8 cellular contexts compared by ENCODE assay signal in the genomic region with DNA sequence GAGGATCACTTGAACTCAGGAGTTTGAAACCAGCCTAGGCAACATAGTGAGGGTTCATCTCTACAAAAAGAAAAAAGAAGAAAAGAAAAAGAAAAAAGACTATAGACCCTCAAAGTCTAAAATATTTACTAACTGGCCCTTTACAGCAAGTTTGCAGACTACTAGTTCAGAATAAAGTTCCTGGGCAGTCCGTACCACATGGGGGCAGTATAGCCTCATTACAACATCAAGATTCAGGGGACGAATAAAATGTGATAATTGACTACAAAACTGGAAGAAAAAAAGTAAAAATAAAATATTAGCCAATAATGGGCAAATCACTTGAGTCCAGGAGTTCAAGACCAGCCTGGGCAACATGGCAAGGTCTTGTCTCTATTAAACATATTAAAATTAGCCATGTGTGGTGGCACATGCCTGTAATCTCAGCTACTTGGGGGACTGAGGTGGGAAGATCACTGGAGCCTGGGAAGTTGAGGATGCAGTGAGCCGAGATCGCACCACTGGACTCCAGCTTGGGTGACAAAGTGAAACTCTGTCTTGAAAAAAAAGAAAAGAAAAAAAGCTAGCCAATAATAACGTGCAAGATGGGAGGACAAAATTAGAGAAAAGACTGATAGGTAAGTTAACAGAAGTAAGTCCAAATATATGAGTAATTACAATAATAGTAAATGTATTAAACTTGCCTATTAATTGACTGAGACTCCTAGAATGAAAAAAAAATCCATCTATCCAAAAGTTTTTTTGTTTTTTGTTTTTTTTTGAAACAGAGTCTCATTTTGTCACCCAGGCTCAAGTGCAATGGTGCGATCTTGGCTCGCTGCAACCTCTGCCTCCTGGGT.
DNase-seq lines count a peak whose midpoint lies in the region; ATAC-seq, FAIRE-seq and TF ChIP-seq lines count a peak whose summit lies in the region.

No MANE protein-coding gene starts in this region.

- H3K4me2 ChIP-seq in GM23248 (ENCODE audit: unreplicated experiment) (no peak overlapping the region), keratinocyte (ENCODE audit: control insufficient read depth, extremely low read depth, insufficient read depth, low read depth, low read length) (no peak overlapping the region)

- no peaks in the 10 kb centered on the region for H4K20me1 ChIP-seq in GM23248 (ENCODE audit: insufficient read depth)
- no peaks in the 10 kb centered on the region for H4K20me1 ChIP-seq in keratinocyte (ENCODE audit: control insufficient read depth, extremely low read depth, insufficient read depth, low read length)

- DNase-seq in AG08395 (ENCODE audit: low spot score) (peak; percentile 35), GM23248 (peak; percentile 64), NOMO-1 treated with DMSO at 0.1 percent for 48 hours (lab: John Stamatoyannopoulos, UW; ENCODE audit: unreplicated experiment) (peak; percentile 48), keratinocyte (ENCODE audit: low read depth, low spot score) (no peak), retina (no peak)
- DNase-seq in activated T-helper 9 cell treated with anti-CD3 and anti-CD28 coated beads, Interleukin-2, amount 50 U/mL, for 16 hours (ENCODE audit: low read depth): peak; percentile 21
- peak; percentile 25 to 70 for DNase-seq in stimulated activated effector memory CD8-positive, alpha-beta T cell treated with anti-CD3 and anti-CD28 coated beads, Interleukin-12 subunit alpha, Interleukin-12 subunit beta, amount 100 ng/mL, for 72 hours (ENCODE audit: low spot score in 2 of 2)

- H3K36me3 Mint-ChIP-seq in stimulated activated effector memory CD8-positive, alpha-beta T cell treated with anti-CD3 and anti-CD28 coated beads, Interleukin-12 subunit alpha, Interleukin-12 subunit beta, amount 100 ng/mL, for 72 hours: no peaks in the 10 kb centered on the region

- no peak overlapping the region for H3K4me3 Mint-ChIP-seq in stimulated activated effector memory CD8-positive, alpha-beta T cell treated with anti-CD3 and anti-CD28 coated beads, Interleukin-12 subunit alpha, Interleukin-12 subunit beta, amount 100 ng/mL, for 72 hours

- no peak overlapping the region for H3K27ac Mint-ChIP-seq in stimulated activated effector memory CD8-positive, alpha-beta T cell treated with anti-CD3 and anti-CD28 coated beads, Interleukin-12 subunit alpha, Interleukin-12 subunit beta, amount 100 ng/mL, for 72 hours

- 41 to 48% methylated on average over 7 of the region's 7 CpGs for WGBS in GM23248 (ENCODE audit: low coverage in 1 of 2, low lambda C conversion rate in 2 of 2, missing lambda C conversion rate in 2 of 2), 2 experiments

- H3K4me1 ChIP-seq in GM23248 (ENCODE audit: insufficient read depth) (no peaks in the 10 kb centered on the region), keratinocyte (ENCODE audit: control insufficient read depth, extremely low read depth, insufficient read depth, low read length) (no peaks in the 10 kb centered on the region)

- H3F3A ChIP-seq in GM23248 (ENCODE audit: insufficient read depth): no peaks in the 10 kb centered on the region

- H3K36me3 ChIP-seq in GM23248 (ENCODE audit: low read depth): no peaks in the 10 kb centered on the region
- no peaks in the 10 kb centered on the region for H3K36me3 ChIP-seq in keratinocyte (ENCODE audit: control insufficient read depth in 2 of 2, extremely low read depth in 1 of 2, insufficient read depth in 2 of 2, low read length in 2 of 2)

- H3K9me1 ChIP-seq in keratinocyte (ENCODE audit: control insufficient read depth, extremely low read depth, insufficient read depth, low read length): no peaks in the 10 kb centered on the region

- H3K4me3 ChIP-seq in GM23248 (no peak overlapping the region), keratinocyte (ENCODE audit: control insufficient read depth in 2 of 3, extremely low read depth in 1 of 3, insufficient read depth in 2 of 3, low read depth in 1 of 3, low read length in 3 of 3) (no peak overlapping the region)

- peaks cover 31% of the 10 kb centered on the region for H3K27me3 ChIP-seq in GM23248 (replicated peaks; ENCODE audit: insufficient read depth)
- H3K27me3 ChIP-seq in keratinocyte (ENCODE audit: control insufficient read depth, extremely low read depth, insufficient read depth, low read length): peaks cover 8% of the 10 kb centered on the region

- dilution Hi-C loops in keratinocyte (cut with MboI; ENCODE audit: extremely low pct_ligation_motif_present, low sequenced_read_pairs): no loop called here

- H3K79me2 ChIP-seq in GM23248 (ENCODE audit: insufficient read depth) (no peaks in the 10 kb centered on the region), keratinocyte (ENCODE audit: control insufficient read depth, insufficient read depth, low read length) (no peaks in the 10 kb centered on the region)

- in situ Hi-C loops in GM23248 (cut with MboI): no loop called here

- TF ChIP-seq CTCF in keratinocyte (optimal IDR thresholded peaks at IDR 0.05 in 1 of 3, IDR thresholded peaks at IDR 0.05 in 1 of 3, conservative IDR thresholded peaks at IDR 0.05 in 1 of 3; ENCODE audit: extremely low read depth in 1 of 3, insufficient read depth in 2 of 3, low read length in 3 of 3): peak; percentile 59 to 73 (median 62)

- H3K27ac ChIP-seq in GM23248 (no peak overlapping the region), keratinocyte (ENCODE audit: control insufficient read depth, insufficient read depth, low read length) (no peak overlapping the region)

- peaks cover 5% of the 10 kb centered on the region for H3K9me3 Mint-ChIP-seq in stimulated activated effector memory CD8-positive, alpha-beta T cell treated with anti-CD3 and anti-CD28 coated beads, Interleukin-12 subunit alpha, Interleukin-12 subunit beta, amount 100 ng/mL, for 72 hours

- H3K4me1 Mint-ChIP-seq in stimulated activated effector memory CD8-positive, alpha-beta T cell treated with anti-CD3 and anti-CD28 coated beads, Interleukin-12 subunit alpha, Interleukin-12 subunit beta, amount 100 ng/mL, for 72 hours: no peaks in the 10 kb centered on the region

- H3K9me2 ChIP-seq in GM23248 (ENCODE audit: insufficient read depth): no peaks in the 10 kb centered on the region

- no peak overlapping the region for H2AFZ ChIP-seq in GM23248
- H2AFZ ChIP-seq in keratinocyte (ENCODE audit: control insufficient read depth, low read length): no peak overlapping the region

- no peak overlapping the region for H3K9ac ChIP-seq in GM23248
- no peak overlapping the region for H3K9ac ChIP-seq in keratinocyte (ENCODE audit: control insufficient read depth, extremely low read depth, insufficient read depth, low read length)

- FAIRE-seq in keratinocyte (lab: Jason Lieb, UNC): peak; percentile 60

- no peaks in the 10 kb centered on the region for H3K9me3 ChIP-seq in GM23248 (ENCODE audit: low read depth)
- no peaks in the 10 kb centered on the region for H3K9me3 ChIP-seq in keratinocyte (ENCODE audit: control insufficient read depth, low read depth, low read length)

- no peak for ATAC-seq in stimulated activated effector memory CD8-positive, alpha-beta T cell treated with anti-CD3 and anti-CD28 coated beads, Interleukin-12 subunit alpha, Interleukin-12 subunit beta, amount 100 ng/mL, for 72 hours
- no peak for ATAC-seq in HG03571 (IDR thresholded peaks at IDR 0.05; ENCODE audit: unreplicated experiment)

Comparison
In these comparisons a context has a peak if more than half of its experiments do, and no peak if none do; other contexts are left out.
1. DNase-seq: peak in AG08395 (single experiment), GM23248 (single experiment), NOMO-1 treated with DMSO at 0.1 percent for 48 hours (single experiment), activated T-helper 9 cell treated with anti-CD3 and anti-CD28 coated beads, Interleukin-2, amount 50 U/mL, for 16 hours (single experiment) and stimulated activated effector memory CD8-positive, alpha-beta T cell treated with anti-CD3 and anti-CD28 coated beads, Interleukin-12 subunit alpha, Interleukin-12 subunit beta, amount 100 ng/mL, for 72 hours (2 of 2); none in keratinocyte (single experiment) and retina (single experiment).